11 cellular contexts compared by ENCODE assay signal in the genomic region with DNA sequence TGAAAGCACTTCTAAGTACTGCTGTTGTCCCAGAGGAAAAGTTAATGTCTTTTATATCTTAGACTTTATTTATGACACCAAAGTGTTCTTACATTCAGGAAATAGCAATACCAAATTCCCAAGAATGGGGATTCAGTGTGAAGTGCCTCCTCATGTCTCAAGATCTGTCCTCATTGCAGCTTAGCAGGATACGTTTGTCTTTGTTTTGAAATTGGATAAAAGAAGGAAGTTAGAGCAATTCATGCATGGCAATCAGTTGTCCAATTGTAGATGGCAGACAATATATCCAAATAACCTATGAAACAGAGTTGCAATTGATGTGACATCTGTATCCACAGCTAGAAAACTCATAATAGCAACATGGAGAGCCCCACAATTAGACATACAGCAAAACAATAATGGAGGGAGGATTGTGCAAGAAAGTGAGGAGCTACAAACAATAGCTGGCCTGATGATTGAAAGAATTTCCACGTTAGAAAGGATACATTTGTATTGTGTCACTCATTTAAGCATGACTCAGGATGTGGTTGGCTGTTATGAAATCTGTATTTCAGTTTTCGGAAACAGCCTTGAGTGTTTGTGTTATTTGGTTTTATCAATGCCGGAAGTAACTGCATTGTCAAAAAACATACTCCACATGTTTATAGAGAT.
DNase-seq lines count a peak whose midpoint lies in the region; ATAC-seq and TF ChIP-seq lines count a peak whose summit lies in the region.
"Had no signal": no experiment of that assay in that cellular context is flagged by ENCODE, and none has a peak within 500 bp of the region (broad histone marks: within the 10 kb centered on the region; RNA-seq: fewer than 3 reads in every experiment).

No MANE protein-coding gene starts in this region.

- H3K4me1 ChIP-seq in OCI-LY7 (ENCODE audit: insufficient read depth, low read length, poor library complexity, severe bottlenecking) (peaks cover 5% of the 10 kb centered on the region), esophagus muscularis mucosa (no peaks in the 10 kb centered on the region)
- H3K4me1 ChIP-seq: pancreas had no signal

- no TSS peak for BruUV-seq in OCI-LY7 (replicated peaks; lab: Mats Ljungman, UMichigan)

- TF ChIP-seq CTCF in OCI-LY7 (conservative IDR thresholded peaks at IDR 0.05; ENCODE audit: low read length): no peak
- no peak for TF ChIP-seq CTCF in foreskin fibroblast (IDR thresholded peaks at IDR 0.05; ENCODE audit: low read depth, low read length)
- no peak for TF ChIP-seq CTCF in esophagus muscularis mucosa (IDR thresholded peaks at IDR 0.05)

- intact Hi-C loops in OCI-LY7 (cut with micrococcal nuclease; ENCODE audit: unreplicated experiment) (no loop called here), posterior cingulate gyrus (cut with DNase I) (no loop called here), esophagus muscularis mucosa (cut with DNase I) (no loop called here)

- H3K79me2 ChIP-seq in OCI-LY7 (ENCODE audit: insufficient read depth, low read depth, low read length): no peaks in the 10 kb centered on the region

- H3K9me2 ChIP-seq in OCI-LY7 (ENCODE audit: insufficient read depth, low read length): no peaks in the 10 kb centered on the region

- TF ChIP-seq POLR2A in esophagus muscularis mucosa (IDR thresholded peaks at IDR 0.05; ENCODE audit: low read depth): no peak

- H3K36me3 ChIP-seq in OCI-LY7 (ENCODE audit: insufficient read depth, low read length): no peaks in the 10 kb centered on the region
- no peaks in the 10 kb centered on the region for H3K36me3 ChIP-seq in esophagus muscularis mucosa
- H3K36me3 ChIP-seq: pancreas had no signal

- ATAC-seq in GM21825 (IDR thresholded peaks at IDR 0.05; ENCODE audit: unreplicated experiment): peak; percentile 61

- 63% methylated on average over 4 of the region's 4 CpGs for WGBS in esophagus muscularis mucosa

- no peak overlapping the region for H3K4me2 ChIP-seq in OCI-LY7 (ENCODE audit: low read length)

- H2AFZ ChIP-seq in OCI-LY7 (ENCODE audit: low read length): peak overlapping the region; percentile 42

- DNase-seq in CD1c-positive myeloid dendritic cell (ENCODE audit: extremely low spot score) (peak; percentile 70), OCI-LY7 (ENCODE audit: low spot score) (no peak), foreskin fibroblast (peak; percentile 38 to 41), posterior cingulate gyrus (no peak), SK-N-DZ (ENCODE audit: low spot score) (no peak), esophagus muscularis mucosa (ENCODE audit: extremely low spot score) (no peak)
- DNase-seq in stimulated activated CD4-positive, alpha-beta T cell treated with anti-CD3 and anti-CD28 coated beads, Interleukin-1b, Interleukin-23, amount 100 ng/mL, for 48 hours: no peak
- DNase-seq: aorta, NCI-H446 treated with DMSO at 0.1 percent for 48 hours, pancreas had no signal

- no peak for TF ChIP-seq EP300 in esophagus muscularis mucosa (IDR thresholded peaks at IDR 0.05)

- H3K27ac ChIP-seq in OCI-LY7 (ENCODE audit: low read depth, low read length, poor library complexity, severe bottlenecking) (no peak overlapping the region), esophagus muscularis mucosa (replicated peaks in 1 of 4) (no peak overlapping the region)
- H3K27ac ChIP-seq: pancreas had no signal

- no peaks in the 10 kb centered on the region for H3K27me3 ChIP-seq in esophagus muscularis mucosa
- H3K27me3 ChIP-seq: pancreas had no signal

- no peak overlapping the region for H3K4me3 ChIP-seq in OCI-LY7 (ENCODE audit: low read depth, low read length, poor library complexity, severe bottlenecking)
- no peak overlapping the region for H3K4me3 ChIP-seq in foreskin fibroblast (ENCODE audit: low read depth in 1 of 2, low read length in 2 of 2)
- H3K4me3 ChIP-seq in esophagus muscularis mucosa: no peak overlapping the region
- H3K4me3 ChIP-seq: pancreas had no signal

- POLR2A ChIA-PET in OCI-LY7 (lab: Charles Lee): interaction anchor here (0.6 to 0.7 kb wide), 3 partner anchors 27 to 362 kb away, joined by 3 read pairs; no protein-coding TSS in a partner anchor

- H3K9me3 ChIP-seq in OCI-LY7 (ENCODE audit: low read length): no peaks in the 10 kb centered on the region
- H3K9me3 ChIP-seq in esophagus muscularis mucosa: no peaks in the 10 kb centered on the region
- H3K9me3 ChIP-seq: pancreas had no signal

- H4K20me1 ChIP-seq in OCI-LY7 (ENCODE audit: insufficient read depth, low read length): no peaks in the 10 kb centered on the region

- CTCF ChIA-PET in OCI-LY7 (lab: Charles Lee; ENCODE audit: unreplicated experiment): no interaction called here

Comparison
In these comparisons a context has a peak if more than half of its experiments do, and no peak if none do; other contexts are left out.
1. DNase-seq: peak in CD1c-positive myeloid dendritic cell (single experiment) and foreskin fibroblast (2 of 2); none in OCI-LY7 (single experiment), posterior cingulate gyrus (0 of 10), SK-N-DZ (single experiment), stimulated activated CD4-positive, alpha-beta T cell treated with anti-CD3 and anti-CD28 coated beads, Interleukin-1b, Interleukin-23, amount 100 ng/mL, for 48 hours (single experiment) and esophagus muscularis mucosa (single experiment).